In genomic region chr16:56608043-56608875, GRCh38 we compare ENCODE assay signal across 8 cellular contexts. TPM values are rescaled to one million over a fixed set of nuclear protein-coding genes. Genes with fewer than 3 reads are reported as not detected.
A peak's percentile ranks its signal among the peaks of the same experiment; 100 is the strongest.
DNase-seq lines count a peak whose midpoint lies in the region; TF ChIP-seq lines count a peak whose summit lies in the region.

TSS of gene MT2A (plus strand) at chr16:56608584. CDS start at chr16:56608656, 72 bp downstream.

- peaks cover 36% of the 10 kb centered on the region for H3K27me3 ChIP-seq in H7 (ENCODE audit: control insufficient read depth, insufficient read depth, low read length)
- no peaks in the 10 kb centered on the region for H3K27me3 ChIP-seq in Loucy (ENCODE audit: insufficient read depth, low read length, poor library complexity, severe bottlenecking)
- H3K27me3 ChIP-seq in stomach smooth muscle (ENCODE audit: control insufficient read depth in 1 of 2, insufficient read depth in 2 of 2, low read length in 2 of 2) = no peaks in the 10 kb centered on the region

- no peaks in the 10 kb centered on the region for H3K36me3 Mint-ChIP-seq in neural crest cell (ENCODE audit: low read depth)

- peak within 1 kb of the TSS; percentile 82 for H3K4me3 Mint-ChIP-seq in neural crest cell

- no peak within 1 kb of the TSS for H3K27ac Mint-ChIP-seq in neural crest cell (ENCODE audit: unreplicated experiment)

- H3K9ac ChIP-seq in ES-I3 (ENCODE audit: low read depth, low read length) (peak within 1 kb of the TSS; percentile 52), Loucy (ENCODE audit: low read depth, low read length, poor library complexity, severe bottlenecking) (peak within 1 kb of the TSS; percentile 84), stomach smooth muscle (ENCODE audit: low read length in 2 of 2) (peak within 1 kb of the TSS; percentile 56 to 80)

- TF ChIP-seq CTCF in Loucy (conservative IDR thresholded peaks at IDR 0.05; ENCODE audit: low read length) (no peak), neural crest cell (conservative IDR thresholded peaks at IDR 0.05) (no peak)

- peak; percentile 94 for DNase-seq in H7
- DNase-seq in SIG-M5 (lab: John Stamatoyannopoulos, UW) = peak; percentile 84
- peak; percentile 73 for DNase-seq in activated gamma-delta T cell (lab: John Stamatoyannopoulos, UW)
- peak; percentile 94 for DNase-seq in fibroblast of the conjunctiva (ENCODE audit: low read depth)
- DNase-seq in neural crest cell (ENCODE audit: low read depth, low spot score) = peak; percentile 70

- H3F3A ChIP-seq in Loucy (ENCODE audit: low read depth) = no peaks in the 10 kb centered on the region

- H3K4me1 Mint-ChIP-seq in neural crest cell = peaks cover 42% of the 10 kb centered on the region

- H3K27ac ChIP-seq in stomach smooth muscle (ENCODE audit: low read length) = peak within 1 kb of the TSS; percentile 94

- no peaks in the 10 kb centered on the region for H3K9me3 ChIP-seq in ES-I3 (ENCODE audit: control insufficient read depth, insufficient read depth, low read length)
- no peaks in the 10 kb centered on the region for H3K9me3 ChIP-seq in Loucy (ENCODE audit: insufficient read depth, low read depth, low read length)
- H3K9me3 ChIP-seq in stomach smooth muscle (ENCODE audit: control insufficient read depth in 2 of 2, low read length in 2 of 2) = no peaks in the 10 kb centered on the region

- no peaks in the 10 kb centered on the region for H3K9me2 ChIP-seq in Loucy (replicated peaks; ENCODE audit: low read depth, low read length)

- H3K36me3 ChIP-seq in ES-I3 (ENCODE audit: insufficient read depth, low read length) (no peaks in the 10 kb centered on the region), H7 (replicated peaks; ENCODE audit: control insufficient read depth, insufficient read depth, low read length) (no peaks in the 10 kb centered on the region), Loucy (ENCODE audit: insufficient read depth, low read length) (no peaks in the 10 kb centered on the region), stomach smooth muscle (ENCODE audit: control insufficient read depth in 2 of 2, insufficient read depth in 2 of 2, low read length in 2 of 2) (no peaks in the 10 kb centered on the region)

- peaks cover 7% of the 10 kb centered on the region for H3K79me2 ChIP-seq in Loucy (ENCODE audit: insufficient read depth, low read length)

- peaks cover 30% of the 10 kb centered on the region for H3K4me1 ChIP-seq in ES-I3 (ENCODE audit: insufficient read depth, low read length)
- peaks cover 19% of the 10 kb centered on the region for H3K4me1 ChIP-seq in Loucy (ENCODE audit: insufficient read depth, low read length, poor library complexity, severe bottlenecking)
- peaks cover 52% of the 10 kb centered on the region for H3K4me1 ChIP-seq in stomach smooth muscle (ENCODE audit: control insufficient read depth, insufficient read depth, low read length)

- peak within 1 kb of the TSS; percentile 89 for H2AFZ ChIP-seq in Loucy (ENCODE audit: low read length)

- H3K4me3 ChIP-seq in H7 (ENCODE audit: insufficient read depth, low read depth, low read length) (peak within 1 kb of the TSS; percentile 38), Loucy (ENCODE audit: low read length, poor library complexity, severe bottlenecking) (peak within 1 kb of the TSS; percentile 77), stomach smooth muscle (ENCODE audit: low read length in 2 of 2) (peak within 1 kb of the TSS; percentile 84 to 88)

- no peaks in the 10 kb centered on the region for H4K20me1 ChIP-seq in Loucy (ENCODE audit: insufficient read depth, low read length, poor library complexity, severe bottlenecking)

- no peaks in the 10 kb centered on the region for H3K9me3 Mint-ChIP-seq in neural crest cell

- peaks cover 38% of the 10 kb centered on the region for H3K27me3 Mint-ChIP-seq in neural crest cell (ENCODE audit: low read depth)

- peak within 1 kb of the TSS; percentile 86 for H3K4me2 ChIP-seq in Loucy (ENCODE audit: low read depth, low read length, poor library complexity, severe bottlenecking)

RNA-seq across cellular contexts. Expression of gene MT2A, which starts in this region (rescaled TPM):
- total RNA-seq in H7 (2014; rRNA removed; shearing (Covaris generic)) = 31.9 and 36.9 TPM in 2 replicates
- 11.6 and 13.8 TPM in 2 replicates for total RNA-seq in neural crest cell

Comparison
In these comparisons a context has a peak if more than half of its experiments do, and no peak if none do; other contexts are left out.
1. Peak in every context shown above with its lines: DNase-seq, H3K4me3 ChIP-seq and H3K27ac ChIP-seq.